23 cellular contexts compared by ENCODE assay signal in the genomic region with DNA sequence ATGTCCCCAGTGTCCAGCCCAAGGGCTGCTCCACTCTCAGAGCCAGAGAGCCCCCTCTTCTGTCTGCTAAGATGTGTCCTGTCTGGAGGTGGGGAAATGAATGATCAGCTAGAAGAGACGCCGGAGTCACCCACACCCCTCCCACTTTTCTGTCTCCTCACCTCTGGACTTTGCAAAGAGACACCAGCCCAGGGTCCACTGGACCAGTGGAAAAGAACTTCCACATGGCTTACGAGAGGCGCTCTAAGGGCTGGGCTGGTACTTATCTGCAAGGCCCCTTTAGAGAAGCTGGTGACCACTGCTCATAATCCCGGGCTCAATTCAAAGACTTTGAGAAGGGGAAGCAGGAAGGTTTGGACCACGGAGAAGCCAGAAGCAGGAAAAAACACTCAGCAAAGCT. TPM values are rescaled to one million over a fixed set of nuclear protein-coding genes. Genes with fewer than 3 reads are reported as not detected.
A peak's percentile ranks its signal among the peaks of the same experiment; 100 is the strongest.
DNase-seq lines count a peak whose midpoint lies in the region; ATAC-seq, FAIRE-seq and TF ChIP-seq lines count a peak whose summit lies in the region.
"Had no signal": no experiment of that assay in that cellular context is flagged by ENCODE, and none has a peak within 500 bp of the region (broad histone marks: within the 10 kb centered on the region; RNA-seq: fewer than 3 reads in every experiment).

No MANE protein-coding gene starts in this region.

- H3K4me1 ChIP-seq in HepG2 (ENCODE audit: insufficient read depth, low read length) (peaks cover 27% of the 10 kb centered on the region), right lobe of liver (peaks cover 0 to 5% (median 0%) of the 10 kb centered on the region in 4 donors), spleen (peaks cover 2 to 98% (median 42%) of the 10 kb centered on the region in 6 donors)

- no peaks in the 10 kb centered on the region for H4K20me1 ChIP-seq in HepG2 (ENCODE audit: insufficient read depth, low read length)

- H3K4me2 ChIP-seq in HepG2 (ENCODE audit: low read depth, low read length): peak overlapping the region; percentile 35; the same call in 1 of the 2 replicates

- no peak for DNase-seq in HepG2 (ENCODE audit: low spot score)
- DNase-seq in right lobe of liver: no peak
- DNase-seq in WERI-Rb-1: no peak
- no peak for DNase-seq in spleen
- DNase-seq in coronary artery (ENCODE audit: low spot score): no peak
- DNase-seq in SIG-M5 treated with dmso at 0.1 percent for 504 hours (lab: John Stamatoyannopoulos, UW; ENCODE audit: unreplicated experiment): no peak
- DNase-seq: C1 segment of cervical spinal cord; Calu3; CD4-positive, alpha-beta memory T cell; COR-L47; DMS53; DMS79 treated with DMSO at 0.1 percent for 48 hours; GF-D8; GOT3; HCEC 1CT had no signal

- H3K9me3 ChIP-seq in HepG2 (ENCODE audit: low read length) (no peaks in the 10 kb centered on the region), right lobe of liver (no peaks in the 10 kb centered on the region), WERI-Rb-1 (ENCODE audit: severe bottlenecking) (no peaks in the 10 kb centered on the region), spleen (no peaks in the 10 kb centered on the region)

- TF ChIP-seq EP300 in HepG2 (IDR thresholded peaks at IDR 0.05; ENCODE audit: low read depth in 2 of 2, low read length in 2 of 2) (no peak), HepG2 (CRISPR knock-in tag; IDR thresholded peaks at IDR 0.05; ENCODE audit: borderline replicate concordance) (no peak)

- in situ Hi-C loops in HepG2 (cut with HindIII; ENCODE audit: extremely low pct_ligation_motif_present, low pct_unique_long_range_greater_than_20kb): no loop called here

- no peak for TF ChIP-seq RAD21 in HepG2 (CRISPR knock-in tag; IDR thresholded peaks at IDR 0.05)

- TF ChIP-seq CTCF in HepG2 (CRISPR knock-in tag; IDR thresholded peaks at IDR 0.05): no peak
- TF ChIP-seq CTCF in right lobe of liver (IDR thresholded peaks at IDR 0.05): no peak
- TF ChIP-seq CTCF in WERI-Rb-1 (IDR thresholded peaks at IDR 0.05; ENCODE audit: low read depth, low read length): no peak
- no peak for TF ChIP-seq CTCF in spleen (IDR thresholded peaks at IDR 0.05 in 8 of 11, conservative IDR thresholded peaks at IDR 0.05 in 3 of 11)
- TF ChIP-seq CTCF in coronary artery (IDR thresholded peaks at IDR 0.05): no peak

- peak; percentile 53 for ATAC-seq in HepG2
- no peak for ATAC-seq in right lobe of liver

- BruUV-seq in HepG2 (replicated peaks; lab: Mats Ljungman, UMichigan): no TSS peak

- H3K36me3 ChIP-seq in HepG2 (replicated peaks in 1 of 2; ENCODE audit: control insufficient read depth in 1 of 2, insufficient read depth in 2 of 2, low read length in 2 of 2): peaks cover 10 to 15% of the 10 kb centered on the region in 2 experiments; a peak in 2 of 5 replicates
- H3K36me3 ChIP-seq in right lobe of liver: no peaks in the 10 kb centered on the region
- H3K36me3 ChIP-seq in WERI-Rb-1: no peaks in the 10 kb centered on the region
- H3K36me3 ChIP-seq in spleen: peaks cover 0 to 16% (median 0%) of the 10 kb centered on the region in 6 donors

- TF ChIP-seq POLR2A in HepG2 (IDR thresholded peaks at IDR 0.05; ENCODE audit: insufficient read depth in 1 of 2, low read depth in 2 of 2, low read length in 2 of 2): no peak
- no peak for TF ChIP-seq POLR2A in right lobe of liver (IDR thresholded peaks at IDR 0.05)
- TF ChIP-seq POLR2A in spleen (IDR thresholded peaks at IDR 0.05): no peak

- peak; percentile 52 for FAIRE-seq in HepG2 (lab: Jason Lieb, UNC)
- FAIRE-seq: GM12891, GM18507, H54 had no signal

- H3K27me3 ChIP-seq in HepG2 (ENCODE audit: control insufficient read depth in 1 of 2, insufficient read depth in 2 of 2, low read length in 2 of 2) (no peaks in the 10 kb centered on the region), right lobe of liver (peaks cover 0 to 7% of the 10 kb centered on the region in 2 donors), WERI-Rb-1 (ENCODE audit: insufficient read depth, low read depth, severe bottlenecking) (no peaks in the 10 kb centered on the region), spleen (replicated peaks in 1 of 7) (peaks cover 0 to 44% (median 9%) of the 10 kb centered on the region in 7 donors)

- intact Hi-C loops in HepG2 (cut with micrococcal nuclease; ENCODE audit: unreplicated experiment) (no loop called here), right lobe of liver (cut with DNase I) (no loop called here), spleen (cut with DNase I; ENCODE audit: low total_unique reads) (loop anchor here (10.0 kb wide), 1 partner anchor 73 kb away; no protein-coding TSS in a partner anchor)

- no peak overlapping the region for H2AFZ ChIP-seq in HepG2 (ENCODE audit: low read length)

- H3K9ac ChIP-seq in HepG2 (ENCODE audit: insufficient read depth, low read depth, low read length): no peak overlapping the region

- CTCF ChIA-PET in HepG2 (lab: Yijun Ruan, JAX; ENCODE audit: low intra/inter-chr PET ratio, low total read pairs): no interaction called here

- peak overlapping the region; percentile 50 for H3K27ac ChIP-seq in HepG2 (ENCODE audit: extremely low read length, insufficient read depth, low read length)
- no peak overlapping the region for H3K27ac ChIP-seq in right lobe of liver
- H3K27ac ChIP-seq in WERI-Rb-1: peak overlapping the region; percentile 14; the same call in 1 of the 2 replicates
- peak overlapping the region; percentile 20 to 89 (median 70) for H3K27ac ChIP-seq in spleen
- no peak overlapping the region for H3K27ac ChIP-seq in coronary artery

- 51% methylated on average over 6 of the region's 6 CpGs for whole genome bisulfite sequencing in HepG2 (ENCODE audit: low lambda C conversion rate)
- 64% methylated on average over 6 of the region's 6 CpGs for WGBS in right lobe of liver (ENCODE audit: insufficient coverage, low coverage, low lambda C conversion rate, missing lambda C conversion rate)
- 58 to 80% (median 71%) methylated on average over 6 of the region's 6 CpGs for WGBS in spleen, 5 donors

- POLR2A ChIA-PET in HepG2 (lab: Yijun Ruan, JAX): interaction anchor here (1.3 to 1.7 kb wide), 2 partner anchors 8 to 13 kb away, joined by 3 read pairs; no protein-coding TSS in a partner anchor

- no peak overlapping the region; a peak in 1 of 6 replicates for H3K4me3 ChIP-seq in HepG2 (replicated peaks in 1 of 3; ENCODE audit: insufficient read depth in 1 of 3, low read depth in 2 of 3, low read length in 3 of 3)
- H3K4me3 ChIP-seq in right lobe of liver: no peak overlapping the region
- H3K4me3 ChIP-seq in WERI-Rb-1 (ENCODE audit: low read depth, low read length): no peak overlapping the region
- H3K4me3 ChIP-seq in spleen: peak overlapping the region in 5 of 8 donors; percentile 7 to 76 (median 30)
- no peak overlapping the region for H3K4me3 ChIP-seq in coronary artery

- H3K79me2 ChIP-seq in HepG2 (ENCODE audit: insufficient read depth, low read length): no peaks in the 10 kb centered on the region

RNA-seq across cellular contexts. Expression of gene NR5A1, which starts 9.2 kb away (rescaled TPM):
- total RNA-seq in HepG2 (2016; rRNA removed; fragmentation: Illumina TruSeq; extraction: Trizol) (38.8 and 44.7 TPM in 2 replicates), right lobe of liver (under 1 TPM in 1 of 6 experiments, not detected in 5; 0.26 TPM), spleen (100 to 1,000 TPM; 127 to 378 (median 231) TPM)
- total RNA-seq in HepG2 (2016; cell fraction: cytosol; rRNA removed; fragmentation: Illumina TruSeq; extraction: Trizol; ENCODE audit: low read depth): 7.2 and 7.8 TPM in 2 replicates
- 32.3 and 46.7 TPM in 2 replicates for total RNA-seq in HepG2 (2016; cell fraction: insoluble cytoplasmic fraction; rRNA removed; fragmentation: Illumina TruSeq; extraction: Trizol)
- 22.5 and 25.3 TPM in 2 replicates for total RNA-seq in HepG2 (2016; cell fraction: membrane; rRNA removed; fragmentation: Illumina TruSeq; extraction: Trizol)
- total RNA-seq in HepG2 (2016; cell fraction: nucleus; rRNA removed; fragmentation: Illumina TruSeq; extraction: Trizol): 26.4 and 32.4 TPM in 2 replicates
- polyA plus RNA-seq in HepG2 (2011; rRNA removed) (28.9 and 43.2 TPM in 2 replicates), spleen (100 to 1,000 TPM in 1 of 3 donors, 10 to 100 TPM in 2; 46.5 to 182 (median 65.0) TPM)
- 25.4 and 37.8 TPM in 2 replicates for polyA plus RNA-seq in HepG2 (2011; cell fraction: cytosol; rRNA removed)
- polyA plus RNA-seq in HepG2 (2011; cell fraction: nucleus; rRNA removed): 82.6 and 84.5 TPM in 2 replicates
- polyA plus RNA-seq in HepG2 (2012): 22.4 and 32.6 TPM in 2 replicates
- 6.7 and 7.0 TPM in 2 replicates for polyA plus RNA-seq in HepG2 (2016; cell fraction: cytosol; fragmentation: Illumina TruSeq; extraction: Trizol; ENCODE audit: low read depth)
- polyA plus RNA-seq in HepG2 (2016; cell fraction: insoluble cytoplasmic fraction; fragmentation: Illumina TruSeq; extraction: Trizol; ENCODE audit: low read depth): 34.3 and 43.6 TPM in 2 replicates
- 17.4 and 17.9 TPM in 2 replicates for polyA plus RNA-seq in HepG2 (2016; cell fraction: membrane; fragmentation: Illumina TruSeq; extraction: Trizol; ENCODE audit: low read depth)
- polyA plus RNA-seq in HepG2 (2016; cell fraction: nucleus; fragmentation: Illumina TruSeq; extraction: Trizol; ENCODE audit: insufficient read depth, low read depth): 59.8 and 63.0 TPM in 2 replicates
- 75.6 TPM in 1 of 2 replicates, not detected in the other for polyA minus RNA-seq in HepG2 (2011; rRNA and poly(A)+ RNA removed; ENCODE audit: low replicate concordance)
- polyA minus RNA-seq in HepG2 (2011; cell fraction: cytosol; rRNA and poly(A)+ RNA removed): 33.2 and 39.7 TPM in 2 replicates
- 18.8 and 21.6 TPM in 2 replicates for polyA minus RNA-seq in HepG2 (2011; cell fraction: nucleus; rRNA and poly(A)+ RNA removed)
- total RNA-seq: A172; A673; Calu3; CD4-positive, alpha-beta memory T cell; Daoy had no signal
- polyA plus RNA-seq: BJ; CD4-positive, alpha-beta memory T cell had no signal

RNA-seq across cellular contexts. Expression of gene ADGRD2, which starts 47.8 kb away (rescaled TPM):
- total RNA-seq in HepG2 (2016; rRNA removed; fragmentation: Illumina TruSeq; extraction: Trizol) (not detected in 2 replicates), right lobe of liver (not detected), spleen (under 1 TPM in 4 of 7 donors, not detected in 3; 0.18 to 0.50 (median 0.33) TPM)
- not detected in 2 replicates for total RNA-seq in HepG2 (2016; cell fraction: cytosol; rRNA removed; fragmentation: Illumina TruSeq; extraction: Trizol; ENCODE audit: low read depth)
- not detected in 2 replicates for total RNA-seq in HepG2 (2016; cell fraction: insoluble cytoplasmic fraction; rRNA removed; fragmentation: Illumina TruSeq; extraction: Trizol)
- not detected in 2 replicates for total RNA-seq in HepG2 (2016; cell fraction: membrane; rRNA removed; fragmentation: Illumina TruSeq; extraction: Trizol)
- total RNA-seq in HepG2 (2016; cell fraction: nucleus; rRNA removed; fragmentation: Illumina TruSeq; extraction: Trizol): not detected in 2 replicates
- polyA plus RNA-seq in HepG2 (2011; rRNA removed) (not detected in 2 replicates), spleen (under 1 TPM in 1 of 3 donors, not detected in 2; 0.15 TPM)
- polyA plus RNA-seq in HepG2 (2011; cell fraction: cytosol; rRNA removed): not detected in 2 replicates
- polyA plus RNA-seq in HepG2 (2011; cell fraction: nucleus; rRNA removed): not detected in 2 replicates
- not detected in 2 replicates for polyA plus RNA-seq in HepG2 (2012)
- not detected in 2 replicates for polyA plus RNA-seq in HepG2 (2016; cell fraction: cytosol; fragmentation: Illumina TruSeq; extraction: Trizol; ENCODE audit: low read depth)
- not detected in 2 replicates for polyA plus RNA-seq in HepG2 (2016; cell fraction: insoluble cytoplasmic fraction; fragmentation: Illumina TruSeq; extraction: Trizol; ENCODE audit: low read depth)
- polyA plus RNA-seq in HepG2 (2016; cell fraction: membrane; fragmentation: Illumina TruSeq; extraction: Trizol; ENCODE audit: low read depth): not detected in 2 replicates
- polyA plus RNA-seq in HepG2 (2016; cell fraction: nucleus; fragmentation: Illumina TruSeq; extraction: Trizol; ENCODE audit: insufficient read depth, low read depth): not detected in 2 replicates
- not detected in 2 replicates for polyA minus RNA-seq in HepG2 (2011; rRNA and poly(A)+ RNA removed; ENCODE audit: low replicate concordance)
- polyA minus RNA-seq in HepG2 (2011; cell fraction: cytosol; rRNA and poly(A)+ RNA removed): not detected in 2 replicates
- polyA minus RNA-seq in HepG2 (2011; cell fraction: nucleus; rRNA and poly(A)+ RNA removed): not detected in 2 replicates
- total RNA-seq: A172; A673; Calu3; CD4-positive, alpha-beta memory T cell; G401 had no signal
- polyA plus RNA-seq: BJ; CD4-positive, alpha-beta memory T cell had no signal

Comparison
In these comparisons a context has a peak if more than half of its experiments do, and no peak if none do; other contexts are left out.
1. H3K27ac ChIP-seq: peak in HepG2 (single experiment), WERI-Rb-1 (single experiment) and spleen (8 of 8); none in right lobe of liver (0 of 3) and coronary artery (0 of 2).
2. RNA of gene NR5A1, which starts 9.2 kb away (total RNA-seq): 127 to 378 TPM in spleen and 7.2 to 46.7 TPM in HepG2; 0.26 TPM in right lobe of liver; every median in the first group is over 4 times any median in the second.
3. H3K4me3 ChIP-seq: peak in spleen (5 of 8); none in HepG2 (0 of 3), right lobe of liver (0 of 3), WERI-Rb-1 (single experiment) and coronary artery (single experiment).